27 cellular contexts compared by ENCODE assay signal in the genomic region with DNA sequence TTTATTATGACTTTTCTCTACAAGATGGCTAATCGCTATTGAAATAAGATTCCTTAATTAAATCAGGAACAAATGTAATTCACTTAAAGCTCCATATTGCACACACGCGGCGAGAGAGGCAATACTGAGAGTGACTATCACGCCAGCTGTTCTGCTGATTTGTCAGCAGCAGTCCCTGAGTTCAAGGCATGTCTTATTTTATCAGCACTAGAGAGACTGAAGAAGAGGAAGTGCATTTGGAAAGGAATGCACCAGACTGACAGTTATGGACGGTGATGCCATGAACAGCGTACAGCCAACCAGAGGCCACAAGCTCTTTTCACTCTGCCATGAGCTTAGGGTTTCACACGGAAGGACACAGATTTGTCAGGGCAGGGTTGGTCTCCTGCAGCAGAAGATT.
"Had no signal": no experiment of that assay in that cellular context is flagged by ENCODE, and none has a peak within 500 bp of the region (broad histone marks: within the 10 kb centered on the region; RNA-seq: fewer than 3 reads in every experiment).

No MANE protein-coding gene starts in this region.

- DNase-seq: activated CD4-positive, alpha-beta T cell treated with anti-CD3 and anti-CD28 coated beads, Interleukin-2, amount 10 ng/mL, durations not matched to agents 7 days and 5 days; activated CD4-positive, CD25-positive, alpha-beta regulatory T cell treated with anti-CD3 and anti-CD28 coated beads, Interleukin-2, amount 50 U/mL, for 72 hours; activated CD8-positive, alpha-beta memory T cell treated with anti-CD3 and anti-CD28 coated beads, Interleukin-2, amount 10 ng/mL, durations not matched to agents 7 days and 5 days; activated CD8-positive, alpha-beta T cell treated with anti-CD3 and anti-CD28 coated beads for 36 hours; activated gamma-delta T cell; activated naive CD4-positive, alpha-beta T cell treated with anti-CD3 and anti-CD28 coated beads, Interleukin-2, amount 50 U/mL, for 16 hours; activated T-cell treated with anti-CD3 and anti-CD28 coated beads for 4 hours; anterior cingulate cortex; body of pancreas; caudate nucleus; effector memory CD4-positive, alpha-beta T cell; gastrocnemius medialis; hippocampal formation; kidney glomerular epithelial cell; ovary; psoas muscle; stimulated activated CD4-positive, alpha-beta T cell treated with anti-CD3 and anti-CD28 coated beads, Interleukin-4, amount 100 ng/mL, for 24 hours; stimulated activated naive CD8-positive, alpha-beta T cell treated with anti-CD3 and anti-CD28 coated beads, Interleukin-15, Interleukin-2, amounts not matched to agents 100 U/mL and 50 U/mL, for 24 hours; T-helper 17 cell; thyroid gland; uterus; WERI-Rb-1 had no signal

- H3K9me3 ChIP-seq: body of pancreas, gastrocnemius medialis, neutrophil, ovary, psoas muscle, right atrium auricular region, thyroid gland, uterus had no signal

- H3K4me1 Mint-ChIP-seq: activated CD4-positive, alpha-beta T cell treated with anti-CD3 and anti-CD28 coated beads, Interleukin-2, amount 10 ng/mL, durations not matched to agents 7 days and 5 days; activated CD8-positive, alpha-beta memory T cell treated with anti-CD3 and anti-CD28 coated beads, Interleukin-2, amount 10 ng/mL, durations not matched to agents 7 days and 5 days had no signal

- ATAC-seq: activated CD8-positive, alpha-beta memory T cell treated with anti-CD3 and anti-CD28 coated beads, Interleukin-2, amount 10 ng/mL, durations not matched to agents 7 days and 5 days; activated CD8-positive, alpha-beta T cell treated with anti-CD3 and anti-CD28 coated beads for 36 hours; body of pancreas; esophagus mucosa; gastrocnemius medialis; psoas muscle; stimulated activated naive CD8-positive, alpha-beta T cell treated with anti-CD3 and anti-CD28 coated beads, Interleukin-15, Interleukin-2, amounts not matched to agents 100 U/mL and 50 U/mL, for 24 hours; T-helper 17 cell had no signal

- H3K4me1 ChIP-seq: body of pancreas, gastrocnemius medialis, psoas muscle, right atrium auricular region, uterus had no signal

- H3K27ac Mint-ChIP-seq: activated CD4-positive, alpha-beta T cell treated with anti-CD3 and anti-CD28 coated beads, Interleukin-2, amount 10 ng/mL, durations not matched to agents 7 days and 5 days; activated CD8-positive, alpha-beta memory T cell treated with anti-CD3 and anti-CD28 coated beads, Interleukin-2, amount 10 ng/mL, durations not matched to agents 7 days and 5 days; activated CD8-positive, alpha-beta T cell treated with anti-CD3 and anti-CD28 coated beads for 36 hours; activated T-helper 1 cell treated with anti-CD3 and anti-CD28 coated beads, Interleukin-12 subunit alpha, Interleukin-12 subunit beta, Interleukin-2, Interleukin-4 antibody, amounts not matched to agents 30 ng/mL and 10 ng/mL and 1 ng/mL, durations not matched to agents 14 hours and 24 hours and 36 hours; nephron; T-helper 17 cell had no signal

- H3K4me3 Mint-ChIP-seq: activated CD4-positive, alpha-beta T cell treated with anti-CD3 and anti-CD28 coated beads, Interleukin-2, amount 10 ng/mL, durations not matched to agents 7 days and 5 days; activated CD8-positive, alpha-beta memory T cell treated with anti-CD3 and anti-CD28 coated beads, Interleukin-2, amount 10 ng/mL, durations not matched to agents 7 days and 5 days; activated CD8-positive, alpha-beta T cell treated with anti-CD3 and anti-CD28 coated beads for 36 hours; activated T-helper 1 cell treated with anti-CD3 and anti-CD28 coated beads, Interleukin-12 subunit alpha, Interleukin-12 subunit beta, Interleukin-2, Interleukin-4 antibody, amounts not matched to agents 30 ng/mL and 10 ng/mL and 1 ng/mL, durations not matched to agents 14 hours and 24 hours and 36 hours; nephron; T-helper 17 cell had no signal

- H3K9me3 Mint-ChIP-seq: activated CD4-positive, alpha-beta T cell treated with anti-CD3 and anti-CD28 coated beads, Interleukin-2, amount 10 ng/mL, durations not matched to agents 7 days and 5 days; activated CD8-positive, alpha-beta T cell treated with anti-CD3 and anti-CD28 coated beads for 36 hours; activated T-helper 1 cell treated with anti-CD3 and anti-CD28 coated beads, Interleukin-12 subunit alpha, Interleukin-12 subunit beta, Interleukin-2, Interleukin-4 antibody, amounts not matched to agents 30 ng/mL and 10 ng/mL and 1 ng/mL, durations not matched to agents 14 hours and 24 hours and 36 hours; nephron had no signal

- H3K27me3 ChIP-seq: body of pancreas, gastrocnemius medialis, neutrophil, ovary, right atrium auricular region, thyroid gland, uterus had no signal

- H3K36me3 Mint-ChIP-seq: activated CD8-positive, alpha-beta memory T cell treated with anti-CD3 and anti-CD28 coated beads, Interleukin-2, amount 10 ng/mL, durations not matched to agents 7 days and 5 days had no signal

- H3K4me3 ChIP-seq: body of pancreas, gastrocnemius medialis, ovary, psoas muscle, right atrium auricular region, thyroid gland, uterus had no signal

- H3K27ac ChIP-seq: body of pancreas, gastrocnemius medialis, neutrophil, ovary, psoas muscle, right atrium auricular region, thyroid gland, uterus, WERI-Rb-1 had no signal

- H3K36me3 ChIP-seq: gastrocnemius medialis, neutrophil, ovary, right atrium auricular region, thyroid gland, uterus, WERI-Rb-1 had no signal
